ENCODE assay signal across 13 cellular contexts in genomic region chr19:29193116-29193515, GRCh38. TPM values are rescaled to one million over a fixed set of nuclear protein-coding genes. Genes with fewer than 3 reads are reported as not detected.
DNase-seq lines count a peak whose midpoint lies in the region; ATAC-seq, FAIRE-seq and TF ChIP-seq lines count a peak whose summit lies in the region.
"Had no signal": no experiment of that assay in that cellular context is flagged by ENCODE, and none has a peak within 500 bp of the region (broad histone marks: within the 10 kb centered on the region; RNA-seq: fewer than 3 reads in every experiment).

No MANE protein-coding gene starts in this region.

- H3K4me2 ChIP-seq in BLaER1 (peak overlapping the region; percentile 59), DND-41 (ENCODE audit: insufficient read depth, low read length) (no peak overlapping the region)

- no peak overlapping the region for H3K9ac ChIP-seq in BLaER1
- H3K9ac ChIP-seq in DND-41 (ENCODE audit: low read depth, low read length): no peak overlapping the region

- H3K9me3 ChIP-seq in BLaER1 (peaks cover 7% of the 10 kb centered on the region), DND-41 (ENCODE audit: insufficient read depth, low read length, severe bottlenecking) (no peaks in the 10 kb centered on the region)

- H3K27me3 ChIP-seq in BLaER1 (no peaks in the 10 kb centered on the region), DND-41 (ENCODE audit: insufficient read depth, low read length, poor library complexity) (no peaks in the 10 kb centered on the region)
- H3K27me3 ChIP-seq: SJSA1 had no signal

- no peak for DNase-seq in DND-41
- peak; percentile 86 for DNase-seq in NCI-H2227 treated with DMSO at 0.1 percent for 48 hours (lab: John Stamatoyannopoulos, UW)
- DNase-seq in kidney glomerular epithelial cell (lab: John Stamatoyannopoulos, UW): peak; percentile 37
- DNase-seq in GM12891 (ENCODE audit: insufficient read length, low spot score): no peak
- DNase-seq in SW 1271 (lab: John Stamatoyannopoulos, UW): no peak
- DNase-seq: NCI-H1048, NCI-H1694, NCI-H2107, NCI-H446 had no signal

- H3K27ac ChIP-seq in BLaER1: peak overlapping the region; percentile 49; the same call in 1 of the 2 replicates
- no peak overlapping the region for H3K27ac ChIP-seq in DND-41 (ENCODE audit: low read length)
- H3K27ac ChIP-seq: SJSA1 had no signal

- no peaks in the 10 kb centered on the region for H3K36me3 ChIP-seq in BLaER1
- no peaks in the 10 kb centered on the region for H3K36me3 ChIP-seq in DND-41 (ENCODE audit: insufficient read depth, low read length)
- H3K36me3 ChIP-seq: SJSA1 had no signal

- H3K4me1 ChIP-seq in BLaER1 (peaks cover 14% of the 10 kb centered on the region), DND-41 (ENCODE audit: insufficient read depth, low read length) (0 out of 2 replicates have a peak, but pooled peaks cover 2% of the 10 kb centered on the region)
- H3K4me1 ChIP-seq: SJSA1 had no signal

- no peaks in the 10 kb centered on the region for H3K79me2 ChIP-seq in DND-41 (ENCODE audit: insufficient read depth, low read length)

- ATAC-seq in DND-41 (ENCODE audit: insufficient read depth, low read depth) (peak; percentile 45; the same call in 1 of the 3 replicates), GM21515 (IDR thresholded peaks at IDR 0.05; ENCODE audit: unreplicated experiment) (no peak)

- TF ChIP-seq POLR2A in GM12891 (IDR thresholded peaks at IDR 0.05; ENCODE audit: low read depth, low read length): no peak

- no peak for TF ChIP-seq CTCF in DND-41 (IDR thresholded peaks at IDR 0.05; ENCODE audit: borderline replicate concordance, extremely low read depth, low read length, poor library complexity, severe bottlenecking)

- no peak overlapping the region for H2AFZ ChIP-seq in DND-41 (ENCODE audit: low read depth, low read length)

- FAIRE-seq in GM12891 (lab: Jason Lieb, UNC): no peak
- FAIRE-seq: HTR-8/SVneo had no signal

- H4K20me1 ChIP-seq in BLaER1: no peaks in the 10 kb centered on the region
- H4K20me1 ChIP-seq in DND-41 (ENCODE audit: insufficient read depth, low read length): no peaks in the 10 kb centered on the region

- H3K4me3 ChIP-seq in BLaER1 (no peak overlapping the region), DND-41 (ENCODE audit: low read depth in 1 of 2, low read length in 2 of 2) (no peak overlapping the region)
- H3K4me3 ChIP-seq: SJSA1 had no signal

TF ChIP-seq in GM12891, 5 proteins besides CTCF, POLR2A, EP300 and RAD21:
- TF ChIP-seq POLR2AphosphoS5 (IDR thresholded peaks at IDR 0.05; ENCODE audit: low read depth, low read length): no peak
- TF ChIP-seq TAF1 (IDR thresholded peaks at IDR 0.05; ENCODE audit: low read depth, low read length): no peak
- no peak for TF ChIP-seq POU2F2 (IDR thresholded peaks at IDR 0.05; ENCODE audit: low read depth, low read length)
- no peak for TF ChIP-seq PAX5 (IDR thresholded peaks at IDR 0.05; ENCODE audit: insufficient read depth, low read length, severe bottlenecking)
- no peak for TF ChIP-seq SPI1 (IDR thresholded peaks at IDR 0.05; ENCODE audit: low read depth, low read length)

RNA-seq across cellular contexts. Expression of gene UQCRFS1, which starts 19.8 kb away (rescaled TPM):
- 34.4 TPM for polyA plus RNA-seq in GM12891 (2012; ENCODE audit: low read depth, missing spikeins)

Comparison
In these comparisons a context has a peak if more than half of its experiments do, and no peak if none do; other contexts are left out.
1. DNase-seq: peak in NCI-H2227 treated with DMSO at 0.1 percent for 48 hours (single experiment) and kidney glomerular epithelial cell (single experiment); none in DND-41 (single experiment), GM12891 (single experiment) and SW 1271 (0 of 2).